In the genomic region with DNA sequence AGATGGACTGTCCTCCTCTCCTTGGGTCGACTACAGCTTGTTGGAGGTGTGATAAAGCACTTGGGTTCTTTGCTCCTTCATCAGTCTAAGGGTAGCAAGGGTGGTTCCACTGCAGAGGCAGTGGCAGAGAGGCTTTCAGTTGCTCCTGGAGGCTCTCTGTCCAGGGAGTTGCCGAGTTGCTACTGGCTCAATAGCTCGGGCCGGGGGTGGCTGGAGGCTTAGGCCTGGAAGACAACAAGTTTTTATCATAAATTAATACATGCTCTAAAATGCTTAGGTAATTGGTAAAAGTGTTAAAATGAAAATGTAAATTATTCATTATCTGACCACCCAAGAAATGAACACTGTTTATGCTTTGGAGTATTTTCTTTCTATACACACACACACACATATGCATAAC, we compare ENCODE assay signal across 18 cellular contexts.
"Had no signal": no experiment of that assay in that cellular context is flagged by ENCODE, and none has a peak within 500 bp of the region (broad histone marks: within the 10 kb centered on the region; RNA-seq: fewer than 3 reads in every experiment).

No MANE protein-coding gene starts in this region.

- H3K27ac ChIP-seq: colonic mucosa, dorsolateral prefrontal cortex, esophagus muscularis mucosa, foreskin keratinocyte, gastroesophageal sphincter, heart right ventricle, left lung, lower lobe of right lung had no signal

- H3K9me3 ChIP-seq: colonic mucosa, mucosa of descending colon had no signal

- H3K27me3 ChIP-seq: colonic mucosa, dorsolateral prefrontal cortex, esophagus muscularis mucosa, foreskin keratinocyte, gastroesophageal sphincter, heart right ventricle, left lung had no signal

- DNase-seq: colonic mucosa; cortex of kidney; dorsolateral prefrontal cortex; effector CD4-positive, alpha-beta T cell; effector memory CD4-positive, alpha-beta T cell; foreskin keratinocyte; heart right ventricle; hippocampal formation; left cardiac atrium; left lung; left ventricle myocardium superior; lower lobe of right lung; mesenchymal stem cell; mucosa of descending colon had no signal

- H3K36me3 ChIP-seq: colonic mucosa, esophagus muscularis mucosa, gastroesophageal sphincter, heart right ventricle, left lung, lower lobe of right lung had no signal

- FAIRE-seq: endothelial cell of umbilical vein, keratinocyte had no signal

- H3K4me1 ChIP-seq: colonic mucosa, esophagus muscularis mucosa, gastroesophageal sphincter, heart right ventricle, left lung, lower lobe of right lung had no signal

- H3K4me3 ChIP-seq: colonic mucosa, dorsolateral prefrontal cortex, esophagus muscularis mucosa, gastroesophageal sphincter, heart right ventricle, left lung, lower lobe of right lung, mucosa of descending colon had no signal
